Comparison of ENCODE assay signal across 26 cellular contexts in genomic region chr11:17293308-17293707, GRCh38. TPM values are rescaled to one million over a fixed set of nuclear protein-coding genes. Genes with fewer than 3 reads are reported as not detected.
DNase-seq lines count a peak whose midpoint lies in the region; ATAC-seq and TF ChIP-seq lines count a peak whose summit lies in the region.
"Had no signal": no experiment of that assay in that cellular context is flagged by ENCODE, and none has a peak within 500 bp of the region (broad histone marks: within the 10 kb centered on the region; RNA-seq: fewer than 3 reads in every experiment).

No MANE protein-coding gene starts in this region.

- ATAC-seq in HG02973 (IDR thresholded peaks at IDR 0.05; ENCODE audit: unreplicated experiment): no peak
- ATAC-seq: T-cell had no signal

- TF ChIP-seq POLR2A in NB4 (IDR thresholded peaks at IDR 0.05; ENCODE audit: extremely low read depth, insufficient read length): no peak
- TF ChIP-seq POLR2A in testis (IDR thresholded peaks at IDR 0.05): no peak

- peaks cover 70% of the 10 kb centered on the region for H3K4me1 Mint-ChIP-seq in activated naive CD4-positive, alpha-beta T cell treated with anti-CD3 and anti-CD28 coated beads, Interleukin-2, amount 50 U/mL, for 24 hours
- peaks cover 22% of the 10 kb centered on the region for H3K4me1 Mint-ChIP-seq in dendritic cell treated with granulocyte-macrophage colony-stimulating factor and Interleukin-4, amounts not matched to agents 40 ng/mL and 50 ng/mL, for 4 days (ENCODE audit: low read depth)
- H3K4me1 Mint-ChIP-seq: mesothelial cell of epicardium, nephron had no signal

- no peaks in the 10 kb centered on the region for H3K27me3 ChIP-seq in testis
- H3K27me3 ChIP-seq: esophagus squamous epithelium, Peyer's patch, right lobe of liver, SJCRH30 had no signal

- peak overlapping the region; percentile 19 for H3K27ac Mint-ChIP-seq in activated naive CD4-positive, alpha-beta T cell treated with anti-CD3 and anti-CD28 coated beads, Interleukin-2, amount 50 U/mL, for 24 hours
- peak overlapping the region; percentile 46 for H3K27ac Mint-ChIP-seq in dendritic cell treated with granulocyte-macrophage colony-stimulating factor and Interleukin-4, amounts not matched to agents 40 ng/mL and 50 ng/mL, for 4 days
- H3K27ac Mint-ChIP-seq: mesothelial cell of epicardium, nephron had no signal

- TF ChIP-seq CTCF in NB4 (IDR thresholded peaks at IDR 0.05; ENCODE audit: low read depth, low read length) (no peak), testis (IDR thresholded peaks at IDR 0.05) (no peak), GM10248 (IDR thresholded peaks at IDR 0.05; ENCODE audit: control extremely low read depth, extremely low read depth, low read depth, missing control alignments) (no peak)

- H3K36me3 ChIP-seq in testis (ENCODE audit: low read depth, missing control alignments): no peaks in the 10 kb centered on the region

- WGBS in testis, 2 donors: 60 to 80% methylated on average over 1 of the region's 1 CpG

- peak overlapping the region; percentile 32 to 41 for H3K27ac ChIP-seq in testis
- H3K27ac ChIP-seq: coronary artery, esophagus squamous epithelium, Peyer's patch, right lobe of liver, SJCRH30 had no signal

- H3K9me3 Mint-ChIP-seq in activated naive CD4-positive, alpha-beta T cell treated with anti-CD3 and anti-CD28 coated beads, Interleukin-2, amount 50 U/mL, for 24 hours: no peaks in the 10 kb centered on the region
- no peaks in the 10 kb centered on the region for H3K9me3 Mint-ChIP-seq in dendritic cell treated with granulocyte-macrophage colony-stimulating factor and Interleukin-4, amounts not matched to agents 40 ng/mL and 50 ng/mL, for 4 days
- H3K9me3 Mint-ChIP-seq: activated T-cell treated with anti-CD3 and anti-CD28 coated beads, Interleukin-2, amount 50 U/mL, for 4 hours; mesothelial cell of epicardium; nephron; T-cell had no signal

- CTCF ChIA-PET in GM10248 (lab: Yijun Ruan, JAX): no interaction called here

- intact Hi-C loops in dendritic cell treated with granulocyte-macrophage colony-stimulating factor and Interleukin-4, amounts not matched to agents 40 ng/mL and 50 ng/mL, for 4 days (cut with micrococcal nuclease): no loop called here
- intact Hi-C loops in testis (cut with DNase I; ENCODE audit: low total_unique reads): no loop called here

- H3K4me1 ChIP-seq in testis: no peaks in the 10 kb centered on the region
- H3K4me1 ChIP-seq: Peyer's patch, SJCRH30 had no signal

- no peaks in the 10 kb centered on the region for H3K9me3 ChIP-seq in testis
- H3K9me3 ChIP-seq: esophagus squamous epithelium, Peyer's patch, right lobe of liver, SJCRH30 had no signal

- H3K4me3 ChIP-seq in NB4 (ENCODE audit: low read depth, low read length) (no peak overlapping the region), testis (no peak overlapping the region)
- H3K4me3 ChIP-seq: coronary artery, esophagus squamous epithelium, Peyer's patch, right lobe of liver, SJCRH30 had no signal

- H3K36me3 Mint-ChIP-seq in activated naive CD4-positive, alpha-beta T cell treated with anti-CD3 and anti-CD28 coated beads, Interleukin-2, amount 50 U/mL, for 24 hours: peaks cover 20% of the 10 kb centered on the region
- H3K36me3 Mint-ChIP-seq in dendritic cell treated with granulocyte-macrophage colony-stimulating factor and Interleukin-4, amounts not matched to agents 40 ng/mL and 50 ng/mL, for 4 days (ENCODE audit: low read depth): peaks cover 7% of the 10 kb centered on the region

- no peaks in the 10 kb centered on the region for H3K27me3 Mint-ChIP-seq in activated naive CD4-positive, alpha-beta T cell treated with anti-CD3 and anti-CD28 coated beads, Interleukin-2, amount 50 U/mL, for 24 hours
- no peaks in the 10 kb centered on the region for H3K27me3 Mint-ChIP-seq in dendritic cell treated with granulocyte-macrophage colony-stimulating factor and Interleukin-4, amounts not matched to agents 40 ng/mL and 50 ng/mL, for 4 days
- H3K27me3 Mint-ChIP-seq: T-cell had no signal

- no peak for DNase-seq in activated naive CD4-positive, alpha-beta T cell (lab: John Stamatoyannopoulos, UW)
- DNase-seq in NB4 (ENCODE audit: low read depth) (peak; percentile 33), testis (no peak), NCI-H748 treated with DMSO at 0.1 percent for 48 hours (lab: John Stamatoyannopoulos, UW) (no peak), GM10248 (ENCODE audit: extremely low spot score) (no peak)
- DNase-seq: activated CD8-positive, alpha-beta memory T cell treated with anti-CD3 and anti-CD28 coated beads for 24 hours; activated naive CD4-positive, alpha-beta T cell treated with Interleukin-2 at 50 U/mL for 16 hours; activated T-cell treated with anti-CD3 and anti-CD28 coated beads, Interleukin-2, amount 50 U/mL, for 4 hours; anterior cingulate cortex; DMS53; esophagus squamous epithelium; HCEC 1CT; NCI-H1436 treated with DMSO at 0.1 percent for 48 hours; NCI-H510A treated with DMSO at 0.1 percent for 48 hours; Peyer's patch; posterior cingulate gyrus; right lobe of liver; SJCRH30; T-cell; trophoblast cell had no signal

- POLR2A ChIA-PET in GM10248 (lab: Yijun Ruan, JAX): no interaction called here

- no peak overlapping the region for H3K4me3 Mint-ChIP-seq in activated naive CD4-positive, alpha-beta T cell treated with anti-CD3 and anti-CD28 coated beads, Interleukin-2, amount 50 U/mL, for 24 hours
- H3K4me3 Mint-ChIP-seq in dendritic cell treated with granulocyte-macrophage colony-stimulating factor and Interleukin-4, amounts not matched to agents 40 ng/mL and 50 ng/mL, for 4 days: no peak overlapping the region
- H3K4me3 Mint-ChIP-seq: activated T-cell treated with anti-CD3 and anti-CD28 coated beads, Interleukin-2, amount 50 U/mL, for 4 hours; mesothelial cell of epicardium; nephron; T-cell had no signal

RNA-seq across cellular contexts. Expression of gene NUCB2, which starts 16.8 kb away (rescaled TPM):
- total RNA-seq in testis: 100 to 1,000 TPM; 138 to 186 TPM
- polyA plus RNA-seq in testis (ENCODE audit: insufficient read depth, low read depth, low replicate concordance): 86.1 TPM

RNA-seq across cellular contexts. Expression of gene NCR3LG1, which starts 58.3 kb away (rescaled TPM):
- total RNA-seq in testis: 1 to 10 TPM; 9.3 to 10.0 TPM
- 5.0 TPM for polyA plus RNA-seq in testis (ENCODE audit: insufficient read depth, low read depth, low replicate concordance)
